In the genomic region with DNA sequence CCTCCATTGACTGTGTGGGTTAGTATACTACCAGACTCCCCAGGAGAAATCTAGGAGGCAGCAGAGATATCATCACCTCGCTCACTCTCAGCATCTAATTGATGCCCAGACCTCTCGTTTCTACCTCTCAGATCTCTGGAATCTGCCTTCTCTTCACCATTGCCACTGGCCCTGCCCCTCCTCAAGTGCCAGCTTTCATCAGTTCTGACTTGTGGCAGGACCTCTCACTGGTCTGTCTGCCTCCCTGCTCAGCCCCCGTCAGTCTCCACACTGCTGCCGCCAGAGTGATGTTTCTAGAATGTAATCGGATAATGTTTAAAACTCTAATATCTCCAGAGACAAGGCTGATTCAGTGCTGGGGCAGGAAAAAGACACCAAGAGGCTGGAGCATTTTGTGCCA, we compare ENCODE assay signal across 29 cellular contexts.
"Had no signal": no experiment of that assay in that cellular context is flagged by ENCODE, and none has a peak within 500 bp of the region (broad histone marks: within the 10 kb centered on the region; RNA-seq: fewer than 3 reads in every experiment).

No MANE protein-coding gene starts in this region.

- H3K27me3 Mint-ChIP-seq: activated CD4-positive, alpha-beta memory T cell treated with anti-CD3 and anti-CD28 coated beads for 36 hours; activated naive CD4-positive, alpha-beta T cell treated with anti-CD3 and anti-CD28 coated beads, Interleukin-2, amount 10 ng/mL, durations not matched to agents 7 days and 5 days; activated T-cell treated with anti-CD3 and anti-CD28 coated beads, Interleukin-2, amount 50 U/mL, for 24 hours; stimulated activated memory B cell treated with anti-CD40 and anti-IgM and Interleukin-4, amounts not matched to agents 10 μg/mL and 1 μg/mL and 100 μg/mL, for 72 hours; stimulated activated naive CD8-positive, alpha-beta T cell treated with anti-CD3 and anti-CD28 coated beads, Interleukin-15, amount 100 ng/mL, for 72 hours had no signal

- H3K27me3 ChIP-seq: breast epithelium, dorsolateral prefrontal cortex, gastroesophageal sphincter, sigmoid colon, upper lobe of right lung had no signal

- DNase-seq: activated CD4-positive, alpha-beta memory T cell treated with anti-CD3 and anti-CD28 coated beads for 36 hours; activated CD4-positive, alpha-beta T cell treated with anti-CD3 and anti-CD28 coated beads for 4 hours; activated CD8-positive, alpha-beta memory T cell treated with anti-CD3 and anti-CD28 coated beads, Interleukin-2, amount 50 U/mL, for 48 hours; activated gamma-delta T cell; activated naive CD4-positive, alpha-beta T cell treated with anti-CD3 and anti-CD28 coated beads, Interleukin-2, amount 10 ng/mL, durations not matched to agents 7 days and 5 days; activated T-cell treated with anti-CD3 and anti-CD28 coated beads, Interleukin-2, amount 50 U/mL, for 24 hours; amygdala; cerebellar nuclear complex; dorsolateral prefrontal cortex; effector memory CD4-positive, alpha-beta T cell; head of caudate nucleus; hippocampal formation; left colon; lower lobe of right lung; mesenchymal stem cell; natural killer cell; posterior cingulate gyrus; sigmoid colon; small intestine; stimulated activated CD4-positive, alpha-beta T cell treated with anti-CD3 and anti-CD28 coated beads, Interleukin-1b, Interleukin-23, amount 100 ng/mL, for 48 hours; stimulated activated CD4-positive, alpha-beta T cell treated with anti-CD3 and anti-CD28 coated beads, Interleukin-4, amount 100 ng/mL, for 4 hours; stimulated activated CD8-positive, alpha-beta memory T cell treated with anti-CD3 and anti-CD28 coated beads, Interleukin-4, amount 100 ng/mL, for 48 hours; stimulated activated naive CD8-positive, alpha-beta T cell treated with anti-CD3 and anti-CD28 coated beads, Interleukin-15, amount 100 ng/mL, for 72 hours; substantia nigra; upper lobe of right lung had no signal

- H3K4me1 Mint-ChIP-seq: activated naive CD4-positive, alpha-beta T cell treated with anti-CD3 and anti-CD28 coated beads, Interleukin-2, amount 10 ng/mL, durations not matched to agents 7 days and 5 days had no signal

- H3K27ac ChIP-seq: coronary artery, gastroesophageal sphincter, lower lobe of right lung, sigmoid colon, upper lobe of right lung had no signal

- H3K36me3 Mint-ChIP-seq: activated CD4-positive, alpha-beta memory T cell treated with anti-CD3 and anti-CD28 coated beads for 36 hours; activated naive CD4-positive, alpha-beta T cell treated with anti-CD3 and anti-CD28 coated beads, Interleukin-2, amount 10 ng/mL, durations not matched to agents 7 days and 5 days; natural killer cell had no signal

- H3K4me3 Mint-ChIP-seq: activated CD4-positive, alpha-beta memory T cell treated with anti-CD3 and anti-CD28 coated beads for 36 hours; activated naive CD4-positive, alpha-beta T cell treated with anti-CD3 and anti-CD28 coated beads, Interleukin-2, amount 10 ng/mL, durations not matched to agents 7 days and 5 days; activated T-cell treated with anti-CD3 and anti-CD28 coated beads, Interleukin-2, amount 50 U/mL, for 24 hours; natural killer cell; stimulated activated memory B cell treated with anti-CD40 and anti-IgM and Interleukin-4, amounts not matched to agents 10 μg/mL and 1 μg/mL and 100 μg/mL, for 72 hours; stimulated activated naive CD8-positive, alpha-beta T cell treated with anti-CD3 and anti-CD28 coated beads, Interleukin-15, amount 100 ng/mL, for 72 hours had no signal

- ATAC-seq: gastroesophageal sphincter; left colon; lower lobe of right lung; natural killer cell; stimulated activated memory B cell treated with anti-CD40 and anti-IgM and Interleukin-4, amounts not matched to agents 10 μg/mL and 1 μg/mL and 100 μg/mL, for 72 hours; stimulated activated naive CD8-positive, alpha-beta T cell treated with anti-CD3 and anti-CD28 coated beads, Interleukin-15, amount 100 ng/mL, for 72 hours; upper lobe of right lung had no signal

- H3K9me3 Mint-ChIP-seq: activated CD4-positive, alpha-beta memory T cell treated with anti-CD3 and anti-CD28 coated beads for 36 hours; activated naive CD4-positive, alpha-beta T cell treated with anti-CD3 and anti-CD28 coated beads, Interleukin-2, amount 10 ng/mL, durations not matched to agents 7 days and 5 days; activated T-cell treated with anti-CD3 and anti-CD28 coated beads, Interleukin-2, amount 50 U/mL, for 24 hours; natural killer cell; stimulated activated memory B cell treated with anti-CD40 and anti-IgM and Interleukin-4, amounts not matched to agents 10 μg/mL and 1 μg/mL and 100 μg/mL, for 72 hours; stimulated activated naive CD8-positive, alpha-beta T cell treated with anti-CD3 and anti-CD28 coated beads, Interleukin-15, amount 100 ng/mL, for 72 hours had no signal

- H3K9me3 ChIP-seq: breast epithelium, gastroesophageal sphincter, lower lobe of right lung, sigmoid colon, upper lobe of right lung had no signal

- H3K27ac Mint-ChIP-seq: activated CD4-positive, alpha-beta memory T cell treated with anti-CD3 and anti-CD28 coated beads for 36 hours; activated naive CD4-positive, alpha-beta T cell treated with anti-CD3 and anti-CD28 coated beads, Interleukin-2, amount 10 ng/mL, durations not matched to agents 7 days and 5 days; activated T-cell treated with anti-CD3 and anti-CD28 coated beads, Interleukin-2, amount 50 U/mL, for 24 hours; natural killer cell; stimulated activated memory B cell treated with anti-CD40 and anti-IgM and Interleukin-4, amounts not matched to agents 10 μg/mL and 1 μg/mL and 100 μg/mL, for 72 hours; stimulated activated naive CD8-positive, alpha-beta T cell treated with anti-CD3 and anti-CD28 coated beads, Interleukin-15, amount 100 ng/mL, for 72 hours had no signal

- H3K4me3 ChIP-seq: breast epithelium, coronary artery, dorsolateral prefrontal cortex, gastroesophageal sphincter, lower lobe of right lung, sigmoid colon, upper lobe of right lung had no signal

- H3K4me1 ChIP-seq: breast epithelium, lower lobe of right lung, upper lobe of right lung had no signal

- H3K36me3 ChIP-seq: breast epithelium, gastroesophageal sphincter, lower lobe of right lung, sigmoid colon, upper lobe of right lung had no signal
